Comparison of ENCODE assay signal across 1 cellular context in the genomic region with DNA sequence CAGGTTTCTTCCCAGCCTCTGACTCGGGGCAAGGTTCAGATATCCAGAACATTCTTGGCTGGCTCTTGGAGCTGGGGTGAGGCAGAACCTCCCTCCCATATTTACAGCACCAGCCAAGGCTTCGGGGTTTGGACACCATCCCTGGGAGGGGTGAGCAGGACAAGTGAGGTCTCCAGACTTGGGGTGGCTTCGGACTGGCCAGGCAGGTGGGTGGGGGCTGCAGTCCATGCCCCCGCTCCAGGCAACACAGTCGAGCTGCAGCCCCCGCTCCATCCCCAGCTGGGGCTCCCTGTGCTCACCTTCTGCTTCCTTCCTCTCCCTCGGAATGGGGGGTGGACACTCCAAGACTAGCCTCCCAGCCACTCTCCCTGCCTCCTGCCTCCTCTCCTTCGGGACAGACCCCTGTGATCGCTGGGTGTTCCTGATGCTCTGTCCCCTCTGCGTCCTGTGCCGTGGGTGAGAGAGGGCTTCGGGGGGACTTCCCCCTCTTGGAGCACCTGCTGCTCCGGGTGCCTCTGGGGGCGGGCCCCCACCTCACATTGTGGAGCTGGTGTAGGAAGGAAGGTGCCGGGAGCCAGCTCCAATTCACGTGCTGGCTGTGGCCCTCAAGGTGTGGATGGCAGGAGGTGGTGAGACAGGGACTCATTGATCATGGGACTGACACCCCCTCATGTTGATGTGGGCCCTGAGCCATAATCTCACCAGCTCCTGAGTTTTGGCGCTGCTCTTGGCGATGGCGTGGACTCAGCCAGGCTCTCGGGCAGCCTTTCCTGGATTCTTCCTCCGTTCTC.
TF ChIP-seq lines count a peak whose summit lies in the region.

No MANE protein-coding gene starts in this region.

TF ChIP-seq in GM23338, 12 proteins besides CTCF, POLR2A, EP300 and RAD21 (continued from another document):
- TF ChIP-seq, protein P1, sequence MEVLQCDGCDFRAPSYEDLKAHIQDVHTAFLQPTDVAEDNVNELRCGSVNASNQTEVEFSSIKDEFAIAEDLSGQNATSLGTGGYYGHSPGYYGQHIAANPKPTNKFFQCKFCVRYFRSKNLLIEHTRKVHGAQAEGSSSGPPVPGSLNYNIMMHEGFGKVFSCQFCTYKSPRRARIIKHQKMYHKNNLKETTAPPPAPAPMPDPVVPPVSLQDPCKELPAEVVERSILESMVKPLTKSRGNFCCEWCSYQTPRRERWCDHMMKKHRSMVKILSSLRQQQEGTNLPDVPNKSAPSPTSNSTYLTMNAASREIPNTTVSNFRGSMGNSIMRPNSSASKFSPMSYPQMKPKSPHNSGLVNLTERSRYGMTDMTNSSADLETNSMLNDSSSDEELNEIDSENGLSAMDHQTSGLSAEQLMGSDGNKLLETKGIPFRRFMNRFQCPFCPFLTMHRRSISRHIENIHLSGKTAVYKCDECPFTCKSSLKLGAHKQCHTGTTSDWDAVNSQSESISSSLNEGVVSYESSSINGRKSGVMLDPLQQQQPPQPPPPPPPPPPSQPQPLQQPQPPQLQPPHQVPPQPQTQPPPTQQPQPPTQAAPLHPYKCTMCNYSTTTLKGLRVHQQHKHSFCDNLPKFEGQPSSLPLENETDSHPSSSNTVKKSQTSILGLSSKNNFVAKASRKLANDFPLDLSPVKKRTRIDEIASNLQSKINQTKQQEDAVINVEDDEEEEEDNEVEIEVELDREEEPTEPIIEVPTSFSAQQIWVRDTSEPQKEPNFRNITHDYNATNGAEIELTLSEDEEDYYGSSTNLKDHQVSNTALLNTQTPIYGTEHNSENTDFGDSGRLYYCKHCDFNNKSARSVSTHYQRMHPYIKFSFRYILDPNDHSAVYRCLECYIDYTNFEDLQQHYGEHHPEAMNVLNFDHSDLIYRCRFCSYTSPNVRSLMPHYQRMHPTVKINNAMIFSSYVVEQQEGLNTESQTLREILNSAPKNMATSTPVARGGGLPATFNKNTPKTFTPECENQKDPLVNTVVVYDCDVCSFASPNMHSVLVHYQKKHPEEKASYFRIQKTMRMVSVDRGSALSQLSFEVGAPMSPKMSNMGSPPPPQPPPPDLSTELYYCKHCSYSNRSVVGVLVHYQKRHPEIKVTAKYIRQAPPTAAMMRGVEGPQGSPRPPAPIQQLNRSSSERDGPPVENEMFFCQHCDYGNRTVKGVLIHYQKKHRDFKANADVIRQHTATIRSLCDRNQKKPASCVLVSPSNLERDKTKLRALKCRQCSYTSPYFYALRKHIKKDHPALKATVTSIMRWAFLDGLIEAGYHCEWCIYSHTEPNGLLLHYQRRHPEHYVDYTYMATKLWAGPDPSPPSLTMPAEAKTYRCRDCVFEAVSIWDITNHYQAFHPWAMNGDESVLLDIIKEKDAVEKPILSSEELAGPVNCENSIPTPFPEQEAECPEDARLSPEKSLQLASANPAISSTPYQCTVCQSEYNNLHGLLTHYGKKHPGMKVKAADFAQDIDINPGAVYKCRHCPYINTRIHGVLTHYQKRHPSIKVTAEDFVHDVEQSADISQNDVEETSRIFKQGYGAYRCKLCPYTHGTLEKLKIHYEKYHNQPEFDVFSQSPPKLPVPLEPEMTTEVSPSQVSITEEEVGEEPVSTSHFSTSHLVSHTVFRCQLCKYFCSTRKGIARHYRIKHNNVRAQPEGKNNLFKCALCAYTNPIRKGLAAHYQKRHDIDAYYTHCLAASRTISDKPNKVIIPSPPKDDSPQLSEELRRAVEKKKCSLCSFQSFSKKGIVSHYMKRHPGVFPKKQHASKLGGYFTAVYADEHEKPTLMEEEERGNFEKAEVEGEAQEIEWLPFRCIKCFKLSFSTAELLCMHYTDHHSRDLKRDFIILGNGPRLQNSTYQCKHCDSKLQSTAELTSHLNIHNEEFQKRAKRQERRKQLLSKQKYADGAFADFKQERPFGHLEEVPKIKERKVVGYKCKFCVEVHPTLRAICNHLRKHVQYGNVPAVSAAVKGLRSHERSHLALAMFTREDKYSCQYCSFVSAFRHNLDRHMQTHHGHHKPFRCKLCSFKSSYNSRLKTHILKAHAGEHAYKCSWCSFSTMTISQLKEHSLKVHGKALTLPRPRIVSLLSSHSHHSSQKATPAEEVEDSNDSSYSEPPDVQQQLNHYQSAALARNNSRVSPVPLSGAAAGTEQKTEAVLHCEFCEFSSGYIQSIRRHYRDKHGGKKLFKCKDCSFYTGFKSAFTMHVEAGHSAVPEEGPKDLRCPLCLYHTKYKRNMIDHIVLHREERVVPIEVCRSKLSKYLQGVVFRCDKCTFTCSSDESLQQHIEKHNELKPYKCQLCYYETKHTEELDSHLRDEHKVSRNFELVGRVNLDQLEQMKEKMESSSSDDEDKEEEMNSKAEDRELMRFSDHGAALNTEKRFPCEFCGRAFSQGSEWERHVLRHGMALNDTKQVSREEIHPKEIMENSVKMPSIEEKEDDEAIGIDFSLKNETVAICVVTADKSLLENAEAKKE (CRISPR knock-in tag; IDR thresholded peaks at IDR 0.05) = no peak
- no peak for TF ChIP-seq CREB1 (CRISPR knock-in tag; IDR thresholded peaks at IDR 0.05; ENCODE audit: low read depth)
- TF ChIP-seq STAT1 (IDR thresholded peaks at IDR 0.05; ENCODE audit: unreplicated experiment) = no peak
- no peak for TF ChIP-seq POLR2AphosphoS5 (IDR thresholded peaks at IDR 0.05; ENCODE audit: low read depth)
- no peak for TF ChIP-seq JUNB (IDR thresholded peaks at IDR 0.05; ENCODE audit: unreplicated experiment)
- TF ChIP-seq, protein P2, sequence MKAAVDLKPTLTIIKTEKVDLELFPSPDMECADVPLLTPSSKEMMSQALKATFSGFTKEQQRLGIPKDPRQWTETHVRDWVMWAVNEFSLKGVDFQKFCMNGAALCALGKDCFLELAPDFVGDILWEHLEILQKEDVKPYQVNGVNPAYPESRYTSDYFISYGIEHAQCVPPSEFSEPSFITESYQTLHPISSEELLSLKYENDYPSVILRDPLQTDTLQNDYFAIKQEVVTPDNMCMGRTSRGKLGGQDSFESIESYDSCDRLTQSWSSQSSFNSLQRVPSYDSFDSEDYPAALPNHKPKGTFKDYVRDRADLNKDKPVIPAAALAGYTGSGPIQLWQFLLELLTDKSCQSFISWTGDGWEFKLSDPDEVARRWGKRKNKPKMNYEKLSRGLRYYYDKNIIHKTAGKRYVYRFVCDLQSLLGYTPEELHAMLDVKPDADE (IDR thresholded peaks at IDR 0.05) = no peak
- TF ChIP-seq EZH2 (IDR thresholded peaks at IDR 0.05; ENCODE audit: low read depth, unreplicated experiment) = no peak
- TF ChIP-seq ZNF331 (CRISPR knock-in tag; IDR thresholded peaks at IDR 0.05; ENCODE audit: low read depth) = no peak
- TF ChIP-seq, protein P3, sequence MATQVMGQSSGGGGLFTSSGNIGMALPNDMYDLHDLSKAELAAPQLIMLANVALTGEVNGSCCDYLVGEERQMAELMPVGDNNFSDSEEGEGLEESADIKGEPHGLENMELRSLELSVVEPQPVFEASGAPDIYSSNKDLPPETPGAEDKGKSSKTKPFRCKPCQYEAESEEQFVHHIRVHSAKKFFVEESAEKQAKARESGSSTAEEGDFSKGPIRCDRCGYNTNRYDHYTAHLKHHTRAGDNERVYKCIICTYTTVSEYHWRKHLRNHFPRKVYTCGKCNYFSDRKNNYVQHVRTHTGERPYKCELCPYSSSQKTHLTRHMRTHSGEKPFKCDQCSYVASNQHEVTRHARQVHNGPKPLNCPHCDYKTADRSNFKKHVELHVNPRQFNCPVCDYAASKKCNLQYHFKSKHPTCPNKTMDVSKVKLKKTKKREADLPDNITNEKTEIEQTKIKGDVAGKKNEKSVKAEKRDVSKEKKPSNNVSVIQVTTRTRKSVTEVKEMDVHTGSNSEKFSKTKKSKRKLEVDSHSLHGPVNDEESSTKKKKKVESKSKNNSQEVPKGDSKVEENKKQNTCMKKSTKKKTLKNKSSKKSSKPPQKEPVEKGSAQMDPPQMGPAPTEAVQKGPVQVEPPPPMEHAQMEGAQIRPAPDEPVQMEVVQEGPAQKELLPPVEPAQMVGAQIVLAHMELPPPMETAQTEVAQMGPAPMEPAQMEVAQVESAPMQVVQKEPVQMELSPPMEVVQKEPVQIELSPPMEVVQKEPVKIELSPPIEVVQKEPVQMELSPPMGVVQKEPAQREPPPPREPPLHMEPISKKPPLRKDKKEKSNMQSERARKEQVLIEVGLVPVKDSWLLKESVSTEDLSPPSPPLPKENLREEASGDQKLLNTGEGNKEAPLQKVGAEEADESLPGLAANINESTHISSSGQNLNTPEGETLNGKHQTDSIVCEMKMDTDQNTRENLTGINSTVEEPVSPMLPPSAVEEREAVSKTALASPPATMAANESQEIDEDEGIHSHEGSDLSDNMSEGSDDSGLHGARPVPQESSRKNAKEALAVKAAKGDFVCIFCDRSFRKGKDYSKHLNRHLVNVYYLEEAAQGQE (IDR thresholded peaks at IDR 0.05; ENCODE audit: unreplicated experiment) = no peak
- TF ChIP-seq ZNF114 (CRISPR knock-in tag; IDR thresholded peaks at IDR 0.05) = no peak
- TF ChIP-seq NANOG (IDR thresholded peaks at IDR 0.05; ENCODE audit: borderline replicate concordance) = no peak
